ENCODE assay signal across 16 cellular contexts in the genomic region with DNA sequence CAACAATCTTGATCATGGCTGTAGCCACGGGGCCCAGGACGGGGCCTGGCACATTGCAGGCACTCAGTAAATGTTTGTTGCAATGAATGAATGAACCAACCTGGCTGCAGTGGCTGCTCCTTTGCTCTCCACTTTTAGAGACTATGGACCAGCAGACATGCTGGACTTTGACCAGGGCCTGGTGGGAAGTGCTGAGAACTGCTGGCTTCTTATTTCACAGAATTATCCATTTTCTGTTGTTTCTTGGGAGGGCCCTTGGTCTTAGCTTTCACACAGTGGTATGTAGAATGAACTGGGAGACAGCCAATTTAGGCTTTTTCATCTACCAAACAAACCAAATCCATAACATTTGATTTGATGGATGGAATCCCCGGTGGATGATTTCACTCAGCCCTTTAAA.
"Had no signal": no experiment of that assay in that cellular context is flagged by ENCODE, and none has a peak within 500 bp of the region (broad histone marks: within the 10 kb centered on the region; RNA-seq: fewer than 3 reads in every experiment).

No MANE protein-coding gene starts in this region.

- H3K9me3 ChIP-seq: colonic mucosa, lower lobe of right lung, neutrophil, transverse colon had no signal

- H3K4me1 Mint-ChIP-seq: activated naive CD8-positive, alpha-beta T cell treated with anti-CD3 and anti-CD28 coated beads for 36 hours; stimulated activated effector memory CD8-positive, alpha-beta T cell treated with anti-CD3 and anti-CD28 coated beads, Interleukin-12 subunit alpha, Interleukin-12 subunit beta, amount 100 ng/mL, for 72 hours had no signal

- H3K27me3 Mint-ChIP-seq: activated naive CD8-positive, alpha-beta T cell treated with anti-CD3 and anti-CD28 coated beads for 36 hours had no signal

- ATAC-seq: lower lobe of right lung; stimulated activated effector memory CD8-positive, alpha-beta T cell treated with anti-CD3 and anti-CD28 coated beads, Interleukin-12 subunit alpha, Interleukin-12 subunit beta, amount 100 ng/mL, for 72 hours had no signal

- H3K27ac Mint-ChIP-seq: activated naive CD8-positive, alpha-beta T cell treated with anti-CD3 and anti-CD28 coated beads for 36 hours; stimulated activated effector memory CD8-positive, alpha-beta T cell treated with anti-CD3 and anti-CD28 coated beads, Interleukin-12 subunit alpha, Interleukin-12 subunit beta, amount 100 ng/mL, for 72 hours had no signal

- H3K36me3 Mint-ChIP-seq: activated naive CD8-positive, alpha-beta T cell treated with anti-CD3 and anti-CD28 coated beads for 36 hours; stimulated activated effector memory CD8-positive, alpha-beta T cell treated with anti-CD3 and anti-CD28 coated beads, Interleukin-12 subunit alpha, Interleukin-12 subunit beta, amount 100 ng/mL, for 72 hours had no signal

- DNase-seq: activated CD4-positive, alpha-beta T cell treated with anti-CD3 and anti-CD28 coated beads, Interleukin-2, amount 50 U/mL, for 4 hours; activated CD4-positive, CD25-positive, alpha-beta regulatory T cell treated with anti-CD3 and anti-CD28 coated beads, Interleukin-2, amount 50 U/mL, for 72 hours; activated effector memory CD4-positive, alpha-beta T cell treated with Interleukin-2 at 50 U/mL for 16 hours; activated naive CD8-positive, alpha-beta T cell treated with anti-CD3 and anti-CD28 coated beads for 36 hours; activated T-cell treated with anti-CD3 and anti-CD28 coated beads, Interleukin-2, amount 50 U/mL, for 1 hour; anterior cingulate cortex; colonic mucosa; effector CD8-positive, alpha-beta T cell; hippocampal formation; lower lobe of right lung; midbrain; retina; substantia nigra; transverse colon had no signal

- H3K4me3 Mint-ChIP-seq: activated naive CD8-positive, alpha-beta T cell treated with anti-CD3 and anti-CD28 coated beads for 36 hours; stimulated activated effector memory CD8-positive, alpha-beta T cell treated with anti-CD3 and anti-CD28 coated beads, Interleukin-12 subunit alpha, Interleukin-12 subunit beta, amount 100 ng/mL, for 72 hours had no signal
